Comparison of ENCODE assay signal across 12 cellular contexts in genomic region chr10:74994714-74995308, GRCh38.
DNase-seq lines count a peak whose midpoint lies in the region; ATAC-seq lines count a peak whose summit lies in the region.
"Had no signal": no experiment of that assay in that cellular context is flagged by ENCODE, and none has a peak within 500 bp of the region (broad histone marks: within the 10 kb centered on the region; RNA-seq: fewer than 3 reads in every experiment).

No MANE protein-coding gene starts in this region.

- intact Hi-C loops in posterior cingulate gyrus (cut with DNase I): no loop called here

- peak; percentile 77 for ATAC-seq in GM19035 (IDR thresholded peaks at IDR 0.05; ENCODE audit: unreplicated experiment)
- ATAC-seq in HG02938 (IDR thresholded peaks at IDR 0.05; ENCODE audit: unreplicated experiment): peak; percentile 59
- ATAC-seq in GM18519 (IDR thresholded peaks at IDR 0.05; ENCODE audit: low FRiP score, unreplicated experiment): no peak

- DNase-seq in COR-L47 (lab: John Stamatoyannopoulos, UW): peak; percentile 23
- DNase-seq in NCI-H748 (lab: John Stamatoyannopoulos, UW; ENCODE audit: unreplicated experiment): peak; percentile 88
- DNase-seq in posterior cingulate gyrus: no peak
- no peak for DNase-seq in activated CD4-positive, alpha-beta T cell treated with anti-CD3 and anti-CD28 coated beads, Interleukin-2, amount 50 U/mL, for 4 hours
- DNase-seq in retina: no peak
- DNase-seq: activated CD4-positive, alpha-beta T cell treated with anti-CD3 and anti-CD28 coated beads, Interleukin-2, amount 50 U/mL, for 48 hours; activated gamma-delta T cell; effector CD8-positive, alpha-beta T cell; RPMI8226 had no signal

Comparison
In these comparisons a context has a peak if more than half of its experiments do, and no peak if none do; other contexts are left out.
1. DNase-seq: peak in COR-L47 (single experiment) and NCI-H748 (single experiment); none in posterior cingulate gyrus (0 of 10), activated CD4-positive, alpha-beta T cell treated with anti-CD3 and anti-CD28 coated beads, Interleukin-2, amount 50 U/mL, for 4 hours (0 of 2) and retina (single experiment).